Comparison of ENCODE assay signal across 9 cellular contexts in the genomic region with DNA sequence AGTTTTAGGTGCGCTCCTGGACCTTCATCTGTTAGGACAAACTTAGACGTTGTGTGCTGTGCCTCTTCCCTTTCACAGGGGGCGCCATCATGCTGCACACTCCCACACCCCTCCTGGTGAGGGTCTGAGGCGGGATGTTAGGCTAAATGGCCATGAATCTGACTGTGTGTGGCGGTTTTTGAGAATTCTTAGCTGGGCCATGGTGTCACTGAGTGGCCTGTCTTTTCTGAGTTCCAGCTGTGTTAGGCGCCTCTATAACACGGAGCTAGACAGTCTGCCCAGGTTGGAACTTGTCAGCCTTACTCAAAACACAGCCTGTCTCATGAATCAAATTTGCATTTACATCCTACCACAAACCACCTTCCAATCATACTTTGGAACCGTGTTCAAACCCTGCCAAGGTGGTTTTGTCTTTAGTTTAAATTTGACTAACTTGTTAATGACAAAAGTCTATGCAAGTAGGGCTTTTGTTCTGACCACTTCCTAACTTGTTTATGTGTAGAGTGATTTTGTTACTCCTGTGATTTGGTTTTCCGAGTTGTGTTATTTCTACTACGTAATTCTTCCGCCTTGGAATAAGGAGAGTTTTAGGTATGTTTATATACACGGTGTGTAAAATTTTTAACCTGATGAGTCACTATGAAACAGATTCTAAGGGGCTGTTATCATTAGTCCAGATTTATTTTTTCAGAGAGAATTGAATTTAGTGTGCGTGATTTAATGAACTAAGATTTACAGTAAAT. TPM values are rescaled to one million over a fixed set of nuclear protein-coding genes. Genes with fewer than 3 reads are reported as not detected.
DNase-seq lines count a peak whose midpoint lies in the region; FAIRE-seq and TF ChIP-seq lines count a peak whose summit lies in the region.
"Had no signal": no experiment of that assay in that cellular context is flagged by ENCODE, and none has a peak within 500 bp of the region (broad histone marks: within the 10 kb centered on the region; RNA-seq: fewer than 3 reads in every experiment).

No MANE protein-coding gene starts in this region.

- peak; percentile 95 for TF ChIP-seq CTCF in Loucy (conservative IDR thresholded peaks at IDR 0.05; ENCODE audit: low read length)
- peak; percentile 92 for TF ChIP-seq CTCF in kidney epithelial cell (IDR thresholded peaks at IDR 0.05; ENCODE audit: insufficient read depth, low read length, poor library complexity, severe bottlenecking)

- H3K36me3 ChIP-seq in H7 (replicated peaks; ENCODE audit: control insufficient read depth, insufficient read depth, low read length) (no peaks in the 10 kb centered on the region), Loucy (ENCODE audit: insufficient read depth, low read length) (peaks cover 7% of the 10 kb centered on the region; the same call in 1 of the 2 replicates), kidney epithelial cell (ENCODE audit: control insufficient read depth, insufficient read depth, low read length) (peaks cover 2% of the 10 kb centered on the region)

- H3K9ac ChIP-seq in Loucy (ENCODE audit: low read depth, low read length, poor library complexity, severe bottlenecking), result peak overlapping the region; percentile 53

- peaks cover 82% of the 10 kb centered on the region for H3K79me2 ChIP-seq in Loucy (ENCODE audit: insufficient read depth, low read length)

- H3K4me3 ChIP-seq in H7 (ENCODE audit: insufficient read depth, low read depth, low read length) (no peak overlapping the region), Loucy (ENCODE audit: low read length, poor library complexity, severe bottlenecking) (peak overlapping the region; percentile 61), kidney epithelial cell (ENCODE audit: low read depth, low read length) (no peak overlapping the region)

- H3K9me3 ChIP-seq in Loucy (ENCODE audit: insufficient read depth, low read depth, low read length), result no peaks in the 10 kb centered on the region

- no peaks in the 10 kb centered on the region for H3K27me3 ChIP-seq in H7 (ENCODE audit: control insufficient read depth, insufficient read depth, low read length)
- no peaks in the 10 kb centered on the region for H3K27me3 ChIP-seq in Loucy (ENCODE audit: insufficient read depth, low read length, poor library complexity, severe bottlenecking)
- H3K27me3 ChIP-seq in kidney epithelial cell (ENCODE audit: control insufficient read depth, insufficient read depth, low read length), result no peaks in the 10 kb centered on the region

- FAIRE-seq in urothelium cell line (lab: Jason Lieb, UNC), result no peak
- FAIRE-seq: A204.1 had no signal

- H3K4me2 ChIP-seq in Loucy (ENCODE audit: low read depth, low read length, poor library complexity, severe bottlenecking), result peak overlapping the region; percentile 79

- H3K9me2 ChIP-seq in Loucy (replicated peaks; ENCODE audit: low read depth, low read length), result no peaks in the 10 kb centered on the region

- H2AFZ ChIP-seq in Loucy (ENCODE audit: low read length), result no peak overlapping the region

- peaks cover 27% of the 10 kb centered on the region for H4K20me1 ChIP-seq in Loucy (ENCODE audit: insufficient read depth, low read length, poor library complexity, severe bottlenecking)

- peaks cover 7% of the 10 kb centered on the region for H3F3A ChIP-seq in Loucy (ENCODE audit: low read depth)

- peaks cover 58% of the 10 kb centered on the region for H3K4me1 ChIP-seq in Loucy (ENCODE audit: insufficient read depth, low read length, poor library complexity, severe bottlenecking)

- DNase-seq in DMS 273 (lab: John Stamatoyannopoulos, UW; ENCODE audit: unreplicated experiment) (peak; percentile 50), DMS 273 treated with DMSO at 0.1 percent for 48 hours (lab: John Stamatoyannopoulos, UW) (no peak), H7 (peak; percentile 84), kidney epithelial cell (ENCODE audit: low read depth) (peak; percentile 52), urothelium cell line (ENCODE audit: low spot score) (peak; percentile 30), HPDE6-E6E7 (ENCODE audit: extremely low spot score) (no peak)
- peak; percentile 80 for DNase-seq in activated effector memory CD4-positive, alpha-beta T cell treated with anti-CD3 and anti-CD28 coated beads, Interleukin-2, amount 50 U/mL, for 16 hours

RNA-seq across cellular contexts. Expression of gene ACVR1B, which starts 19.6 kb away (rescaled TPM):
- total RNA-seq in H7 (2014; rRNA removed; shearing (Covaris generic)), result 14.1 and 14.9 TPM in 2 replicates
- total RNA-seq in kidney epithelial cell, result 14.0 and 15.1 TPM in 2 replicates

RNA-seq across cellular contexts. Expression of gene TAMALIN, which starts 35.7 kb away (rescaled TPM):
- total RNA-seq in H7 (2014; rRNA removed; shearing (Covaris generic)), result 2.2 and 3.6 TPM in 2 replicates
- total RNA-seq in kidney epithelial cell, result 3.4 and 5.1 TPM in 2 replicates

Comparison
In these comparisons a context has a peak if more than half of its experiments do, and no peak if none do; other contexts are left out.
1. DNase-seq: peak in DMS 273 (single experiment), H7 (single experiment), activated effector memory CD4-positive, alpha-beta T cell treated with anti-CD3 and anti-CD28 coated beads, Interleukin-2, amount 50 U/mL, for 16 hours (single experiment), kidney epithelial cell (single experiment) and urothelium cell line (single experiment); none in DMS 273 treated with DMSO at 0.1 percent for 48 hours (single experiment) and HPDE6-E6E7 (single experiment).